Comparison of ENCODE assay signal across 8 cellular contexts in genomic region chr21:42061195-42061865, GRCh38. TPM values are rescaled to one million over a fixed set of nuclear protein-coding genes. Genes with fewer than 3 reads are reported as not detected.
DNase-seq lines count a peak whose midpoint lies in the region; ATAC-seq and TF ChIP-seq lines count a peak whose summit lies in the region.

No MANE protein-coding gene starts in this region.

- TF ChIP-seq POLR2A in esophagus squamous epithelium (IDR thresholded peaks at IDR 0.05), result no peak

- no peak for TF ChIP-seq CTCF in CD8-positive, alpha-beta T cell (IDR thresholded peaks at IDR 0.05)
- TF ChIP-seq CTCF in esophagus squamous epithelium (IDR thresholded peaks at IDR 0.05), result no peak

- no peaks in the 10 kb centered on the region for H3K27me3 ChIP-seq in CD8-positive, alpha-beta T cell (ENCODE audit: insufficient read depth, low read length)
- no peaks in the 10 kb centered on the region for H3K27me3 ChIP-seq in esophagus squamous epithelium

- intact Hi-C loops in CD8-positive, alpha-beta T cell (cut with DNase I, micrococcal nuclease), result loop anchor here (5.0 to 10.0 kb wide), 5 partner anchors 171 to 913 kb away; partner anchors contain the start of genes MX2 (in 1 of the 2), PKNOX1 (in 1 of the 2) and RIPK4 (in 1 of the 2)
- intact Hi-C loops in esophagus squamous epithelium (cut with DNase I), result no loop called here

- H3K4me1 Mint-ChIP-seq in CD8-positive, alpha-beta T cell (ENCODE audit: low read depth), result peaks cover 67% of the 10 kb centered on the region
- peaks cover 45% of the 10 kb centered on the region for H3K4me1 Mint-ChIP-seq in activated CD4-positive, alpha-beta memory T cell treated with anti-CD3 and anti-CD28 coated beads, Interleukin-2, amount 10 ng/mL, durations not matched to agents 7 days and 5 days

- POLR2A ChIA-PET in CD8-positive, alpha-beta T cell (lab: Charles Lee), result interaction anchor here (1.2 to 5.0 kb wide), 5 partner anchors 15 to 343 kb away, joined by 3 to 86 read pairs (median 7); partner anchors contain the start of genes PRDM15, UBASH3A and ZBTB21
- POLR2A ChIA-PET in activated CD4-positive, alpha-beta memory T cell treated with anti-CD3 and anti-CD28 coated beads, Interleukin-2, amount 10 ng/mL, durations not matched to agents 7 days and 5 days (lab: Charles Lee), result interaction anchor here (1.5 to 5.0 kb wide), 3 partner anchors 47 to 182 kb away, joined by 3 to 28 read pairs (median 11); partner anchors contain the start of genes PRDM15 and ZBTB21

- no peaks in the 10 kb centered on the region for H3K36me3 ChIP-seq in CD8-positive, alpha-beta T cell (ENCODE audit: insufficient read depth, low read length)
- no peaks in the 10 kb centered on the region for H3K36me3 ChIP-seq in esophagus squamous epithelium

- DNase-seq in CD8-positive, alpha-beta T cell, result peak in 4 of 7 experiments; percentile 13 to 75 (median 40)
- DNase-seq in activated CD4-positive, alpha-beta memory T cell treated with anti-CD3 and anti-CD28 coated beads, Interleukin-2, amount 10 ng/mL, durations not matched to agents 7 days and 5 days, result peak; percentile 24
- DNase-seq in pons (ENCODE audit: low spot score), result peak; percentile 68
- no peak for DNase-seq in esophagus squamous epithelium (lab: John Stamatoyannopoulos, UW)
- DNase-seq in DMS53 treated with DMSO at 0.1 percent for 48 hours (lab: John Stamatoyannopoulos, UW; ENCODE audit: unreplicated experiment), result no peak
- DNase-seq in NCI-H1092 (lab: John Stamatoyannopoulos, UW), result no peak

- no peak for ATAC-seq in CD8-positive, alpha-beta T cell
- ATAC-seq in GM19372 (IDR thresholded peaks at IDR 0.05; ENCODE audit: low read depth, unreplicated experiment), result peak; percentile 45
- ATAC-seq in HG03439 (IDR thresholded peaks at IDR 0.05; ENCODE audit: unreplicated experiment), result peak; percentile 44

- H3K4me3 ChIP-seq in CD8-positive, alpha-beta T cell (ENCODE audit: low read depth, low read length), result peak overlapping the region; percentile 38
- H3K4me3 ChIP-seq in esophagus squamous epithelium, result no peak overlapping the region

- WGBS in esophagus squamous epithelium, 2 donors, result 49 to 93% methylated on average over 8 to 13 of the region's 18 CpGs

- H3K4me3 Mint-ChIP-seq in CD8-positive, alpha-beta T cell, result peak overlapping the region; percentile 89
- no peak overlapping the region for H3K4me3 Mint-ChIP-seq in activated CD4-positive, alpha-beta memory T cell treated with anti-CD3 and anti-CD28 coated beads, Interleukin-2, amount 10 ng/mL, durations not matched to agents 7 days and 5 days

- H3K27ac ChIP-seq in CD8-positive, alpha-beta T cell (ENCODE audit: low read depth, low read length), result peak overlapping the region; percentile 83
- H3K27ac ChIP-seq in esophagus squamous epithelium, result peak overlapping the region in 2 of 4 donors; percentile 47 to 51

- no peaks in the 10 kb centered on the region for H3K36me3 Mint-ChIP-seq in CD8-positive, alpha-beta T cell
- no peaks in the 10 kb centered on the region for H3K36me3 Mint-ChIP-seq in activated CD4-positive, alpha-beta memory T cell treated with anti-CD3 and anti-CD28 coated beads, Interleukin-2, amount 10 ng/mL, durations not matched to agents 7 days and 5 days (ENCODE audit: low read depth)

- H3K27ac Mint-ChIP-seq in CD8-positive, alpha-beta T cell, result peak overlapping the region; percentile 99
- peak overlapping the region; percentile 98 for H3K27ac Mint-ChIP-seq in activated CD4-positive, alpha-beta memory T cell treated with anti-CD3 and anti-CD28 coated beads, Interleukin-2, amount 10 ng/mL, durations not matched to agents 7 days and 5 days

- no peaks in the 10 kb centered on the region for H3K9me3 ChIP-seq in CD8-positive, alpha-beta T cell (ENCODE audit: low read length)
- no peaks in the 10 kb centered on the region for H3K9me3 ChIP-seq in esophagus squamous epithelium

- H3K27me3 Mint-ChIP-seq in CD8-positive, alpha-beta T cell (ENCODE audit: low read depth), result no peaks in the 10 kb centered on the region
- H3K27me3 Mint-ChIP-seq in activated CD4-positive, alpha-beta memory T cell treated with anti-CD3 and anti-CD28 coated beads, Interleukin-2, amount 10 ng/mL, durations not matched to agents 7 days and 5 days, result peaks cover 7% of the 10 kb centered on the region

- H3K9me3 Mint-ChIP-seq in CD8-positive, alpha-beta T cell, result no peaks in the 10 kb centered on the region
- no peaks in the 10 kb centered on the region for H3K9me3 Mint-ChIP-seq in activated CD4-positive, alpha-beta memory T cell treated with anti-CD3 and anti-CD28 coated beads, Interleukin-2, amount 10 ng/mL, durations not matched to agents 7 days and 5 days

- peaks cover 32% of the 10 kb centered on the region for H3K4me1 ChIP-seq in CD8-positive, alpha-beta T cell (ENCODE audit: insufficient read depth, low read length)
- H3K4me1 ChIP-seq in esophagus squamous epithelium, result peaks cover 30 to 59% (median 34%) of the 10 kb centered on the region in 3 donors

- CTCF ChIA-PET in CD8-positive, alpha-beta T cell (lab: Charles Lee), result interaction anchor here (1.5 to 2.2 kb wide), 2 partner anchors 20 to 50 kb away, joined by 4 read pairs; no protein-coding TSS in a partner anchor
- CTCF ChIA-PET in activated CD4-positive, alpha-beta memory T cell treated with anti-CD3 and anti-CD28 coated beads, Interleukin-2, amount 10 ng/mL, durations not matched to agents 7 days and 5 days (lab: Charles Lee), result no interaction called here

RNA-seq across cellular contexts. Expression of gene UMODL1, which starts 9.8 kb away (rescaled TPM):
- under 1 TPM; 0.50 to 0.54 TPM for total RNA-seq in CD8-positive, alpha-beta T cell
- under 1 TPM; 0.05 to 0.10 TPM for total RNA-seq in activated CD4-positive, alpha-beta memory T cell treated with anti-CD3 and anti-CD28 coated beads, Interleukin-2, amount 10 ng/mL, durations not matched to agents 7 days and 5 days
- not detected for total RNA-seq in esophagus squamous epithelium

RNA-seq across cellular contexts. Expression of gene ZBTB21, which starts 51.2 kb away (rescaled TPM):
- 100 to 1,000 TPM; 130 to 141 TPM for total RNA-seq in CD8-positive, alpha-beta T cell
- total RNA-seq in activated CD4-positive, alpha-beta memory T cell treated with anti-CD3 and anti-CD28 coated beads, Interleukin-2, amount 10 ng/mL, durations not matched to agents 7 days and 5 days, result 10 to 100 TPM; 18.0 to 18.4 TPM
- 10 to 100 TPM in 1 of 4 donors, 1 to 10 TPM in 3; 5.9 to 10.3 (median 7.8) TPM for total RNA-seq in esophagus squamous epithelium

Comparison
In these comparisons a context has a peak if more than half of its experiments do, and no peak if none do; other contexts are left out.
1. DNase-seq: peak in CD8-positive, alpha-beta T cell (4 of 7), activated CD4-positive, alpha-beta memory T cell treated with anti-CD3 and anti-CD28 coated beads, Interleukin-2, amount 10 ng/mL, durations not matched to agents 7 days and 5 days (single experiment) and pons (single experiment); none in esophagus squamous epithelium (single experiment), DMS53 treated with DMSO at 0.1 percent for 48 hours (single experiment) and NCI-H1092 (single experiment).
2. RNA of gene ZBTB21, which starts 51.2 kb away (total RNA-seq): 130 to 141 TPM in CD8-positive, alpha-beta T cell; 18.0 to 18.4 TPM in activated CD4-positive, alpha-beta memory T cell treated with anti-CD3 and anti-CD28 coated beads, Interleukin-2, amount 10 ng/mL, durations not matched to agents 7 days and 5 days and 5.9 to 10.3 TPM in esophagus squamous epithelium; every median in the first group is over 4 times any median in the second.